ENCODE assay signal across 22 cellular contexts in genomic region chr11:128490092-128490491, GRCh38.
A peak's percentile ranks its signal among the peaks of the same experiment; 100 is the strongest.
DNase-seq lines count a peak whose midpoint lies in the region; ATAC-seq and FAIRE-seq lines count a peak whose summit lies in the region.
"Had no signal": no experiment of that assay in that cellular context is flagged by ENCODE, and none has a peak within 500 bp of the region (broad histone marks: within the 10 kb centered on the region; RNA-seq: fewer than 3 reads in every experiment).

No MANE protein-coding gene starts in this region.

- H3K4me3 Mint-ChIP-seq in activated naive CD4-positive, alpha-beta T cell treated with anti-CD3 and anti-CD28 coated beads for 36 hours = peak overlapping the region; percentile 19
- peak overlapping the region; percentile 76 for H3K4me3 Mint-ChIP-seq in T-helper 17 cell
- peak overlapping the region; percentile 73 to 96 for H3K4me3 Mint-ChIP-seq in effector memory CD8-positive, alpha-beta T cell
- peak overlapping the region; percentile 81 for H3K4me3 Mint-ChIP-seq in stimulated activated naive CD8-positive, alpha-beta T cell treated with anti-CD3 and anti-CD28 coated beads, Interleukin-15, amount 100 ng/mL, for 72 hours
- H3K4me3 Mint-ChIP-seq: neural progenitor cell had no signal

- intact Hi-C loops in activated naive CD4-positive, alpha-beta T cell treated with anti-CD3 and anti-CD28 coated beads for 36 hours (cut with micrococcal nuclease) = no loop called here

- peak overlapping the region; percentile 92 for H3K27ac Mint-ChIP-seq in activated naive CD4-positive, alpha-beta T cell treated with anti-CD3 and anti-CD28 coated beads for 36 hours
- H3K27ac Mint-ChIP-seq in T-helper 17 cell = peak overlapping the region; percentile 100
- H3K27ac Mint-ChIP-seq in effector memory CD8-positive, alpha-beta T cell = peak overlapping the region; percentile 97
- peak overlapping the region; percentile 95 to 99 for H3K27ac Mint-ChIP-seq in stimulated activated naive CD8-positive, alpha-beta T cell treated with anti-CD3 and anti-CD28 coated beads, Interleukin-15, amount 100 ng/mL, for 72 hours
- H3K27ac Mint-ChIP-seq: neural progenitor cell had no signal

- CTCF ChIA-PET in activated naive CD4-positive, alpha-beta T cell treated with anti-CD3 and anti-CD28 coated beads for 36 hours (lab: Charles Lee) = interaction anchor here (0.6 to 2.2 kb wide), 9 partner anchors 9 to 333 kb away, joined by 3 to 16 read pairs (median 4); no protein-coding TSS in a partner anchor

- peaks cover 0 to 20% of the 10 kb centered on the region in 2 donors for H3K4me1 ChIP-seq in small intestine (ENCODE audit: control insufficient read depth in 2 of 2, insufficient read depth in 1 of 2, low read depth in 1 of 2, low read length in 1 of 2)
- H3K4me1 ChIP-seq: neural progenitor cell, SJCRH30 had no signal

- no peaks in the 10 kb centered on the region for H3K9me3 Mint-ChIP-seq in activated naive CD4-positive, alpha-beta T cell treated with anti-CD3 and anti-CD28 coated beads for 36 hours
- H3K9me3 Mint-ChIP-seq in effector memory CD8-positive, alpha-beta T cell = no peaks in the 10 kb centered on the region
- no peaks in the 10 kb centered on the region for H3K9me3 Mint-ChIP-seq in stimulated activated naive CD8-positive, alpha-beta T cell treated with anti-CD3 and anti-CD28 coated beads, Interleukin-15, amount 100 ng/mL, for 72 hours
- H3K9me3 Mint-ChIP-seq: neural progenitor cell had no signal

- peaks cover 93% of the 10 kb centered on the region for H3K4me1 Mint-ChIP-seq in activated naive CD4-positive, alpha-beta T cell treated with anti-CD3 and anti-CD28 coated beads for 36 hours (ENCODE audit: low read depth)
- H3K4me1 Mint-ChIP-seq in T-helper 17 cell = peaks cover 78% of the 10 kb centered on the region
- H3K4me1 Mint-ChIP-seq in effector memory CD8-positive, alpha-beta T cell (ENCODE audit: low read depth in 2 of 2) = peaks cover 71 to 95% of the 10 kb centered on the region in 2 donors
- H3K4me1 Mint-ChIP-seq in stimulated activated naive CD8-positive, alpha-beta T cell treated with anti-CD3 and anti-CD28 coated beads, Interleukin-15, amount 100 ng/mL, for 72 hours = peaks cover 94% of the 10 kb centered on the region

- H3K27me3 Mint-ChIP-seq in activated naive CD4-positive, alpha-beta T cell treated with anti-CD3 and anti-CD28 coated beads for 36 hours (ENCODE audit: low read depth) = no peaks in the 10 kb centered on the region
- no peaks in the 10 kb centered on the region for H3K27me3 Mint-ChIP-seq in T-helper 17 cell
- H3K27me3 Mint-ChIP-seq in effector memory CD8-positive, alpha-beta T cell = no peaks in the 10 kb centered on the region
- H3K27me3 Mint-ChIP-seq in stimulated activated naive CD8-positive, alpha-beta T cell treated with anti-CD3 and anti-CD28 coated beads, Interleukin-15, amount 100 ng/mL, for 72 hours = no peaks in the 10 kb centered on the region

- H3K9me3 ChIP-seq in T-helper 17 cell (ENCODE audit: control insufficient read depth, low read length, poor library complexity, severe bottlenecking) = no peaks in the 10 kb centered on the region
- H3K9me3 ChIP-seq in small intestine (ENCODE audit: control insufficient read depth, low read depth) = no peaks in the 10 kb centered on the region
- H3K9me3 ChIP-seq: gastroesophageal sphincter, psoas muscle, SJCRH30, spleen, thoracic aorta had no signal

- no peak for FAIRE-seq in small intestine (lab: Jason Lieb, UNC)

- H3K27me3 ChIP-seq in small intestine (ENCODE audit: control insufficient read depth in 2 of 2, insufficient read depth in 2 of 2, low read length in 2 of 2) = no peaks in the 10 kb centered on the region
- H3K27me3 ChIP-seq: gastroesophageal sphincter, neural progenitor cell, SJCRH30, spleen had no signal

- peak overlapping the region in 1 of 2 donors; percentile 4 for H3K27ac ChIP-seq in small intestine (ENCODE audit: low read depth in 1 of 2, low read length in 1 of 2)
- H3K27ac ChIP-seq: neural progenitor cell, psoas muscle, SJCRH30, thoracic aorta had no signal

- peaks cover 0 to 9% of the 10 kb centered on the region in 2 donors for H3K36me3 ChIP-seq in small intestine (ENCODE audit: control insufficient read depth in 2 of 2, insufficient read depth in 2 of 2, low read length in 2 of 2)
- H3K36me3 ChIP-seq: neural progenitor cell had no signal

- H3K36me3 Mint-ChIP-seq in activated naive CD4-positive, alpha-beta T cell treated with anti-CD3 and anti-CD28 coated beads for 36 hours (ENCODE audit: low read depth) = peaks cover 83% of the 10 kb centered on the region
- H3K36me3 Mint-ChIP-seq in T-helper 17 cell (ENCODE audit: low read depth) = peaks cover 22% of the 10 kb centered on the region
- peaks cover 99% of the 10 kb centered on the region for H3K36me3 Mint-ChIP-seq in effector memory CD8-positive, alpha-beta T cell (ENCODE audit: insufficient read depth)

- 60 to 64% (median 60%) methylated on average over 3 of the region's 3 CpGs for WGBS in small intestine, 3 donors

- no peak overlapping the region for H3K4me3 ChIP-seq in small intestine (ENCODE audit: low read depth in 1 of 2, low read length in 2 of 2)
- H3K4me3 ChIP-seq: gastroesophageal sphincter, neural progenitor cell, psoas muscle, SJCRH30, thoracic aorta had no signal

- ATAC-seq in T-helper 17 cell = no peak
- ATAC-seq in effector memory CD8-positive, alpha-beta T cell (replicated peaks) = no peak
- no peak for ATAC-seq in stimulated activated naive CD8-positive, alpha-beta T cell treated with anti-CD3 and anti-CD28 coated beads, Interleukin-15, amount 100 ng/mL, for 72 hours
- ATAC-seq: activated CD4-positive, CD25-positive, alpha-beta regulatory T cell treated with anti-CD3 and anti-CD28 coated beads, Interleukin-2, amount 50 U/mL, for 24 hours; esophagus mucosa; gastroesophageal sphincter; left cardiac atrium; PC-3; psoas muscle had no signal

- peak; percentile 22 for DNase-seq in activated naive CD4-positive, alpha-beta T cell treated with anti-CD3 and anti-CD28 coated beads for 36 hours
- no peak for DNase-seq in activated naive CD4-positive, alpha-beta T cell (lab: John Stamatoyannopoulos, UW)
- no peak for DNase-seq in T-helper 17 cell
- DNase-seq in effector memory CD8-positive, alpha-beta T cell = no peak
- no peak for DNase-seq in stimulated activated naive CD8-positive, alpha-beta T cell treated with anti-CD3 and anti-CD28 coated beads, Interleukin-15, amount 100 ng/mL, for 72 hours
- no peak for DNase-seq in stimulated activated CD4-positive, alpha-beta T cell treated with anti-CD3 and anti-CD28 coated beads, Interleukin-4, amount 100 ng/mL, for 24 hours
- DNase-seq in dedifferentiated amniotic fluid mesenchymal stem cell (ENCODE audit: extremely low spot score) = no peak
- DNase-seq in small intestine = no peak
- DNase-seq: amygdala, left cardiac atrium, NCI-H187, NCI-H226, PC-3, psoas muscle, SJCRH30, spleen, T-helper 9 cell had no signal

Comparison
In these comparisons a context has a peak if more than half of its experiments do, and no peak if none do; other contexts are left out.
1. H3K4me3 Mint-ChIP-seq: peak in every context shown above with its lines; median percentile 84 in effector memory CD8-positive, alpha-beta T cell; 81 in stimulated activated naive CD8-positive, alpha-beta T cell treated with anti-CD3 and anti-CD28 coated beads, Interleukin-15, amount 100 ng/mL, for 72 hours; 76 in T-helper 17 cell; 19 in activated naive CD4-positive, alpha-beta T cell treated with anti-CD3 and anti-CD28 coated beads for 36 hours.